ENCODE assay signal across 8 cellular contexts in the genomic region with DNA sequence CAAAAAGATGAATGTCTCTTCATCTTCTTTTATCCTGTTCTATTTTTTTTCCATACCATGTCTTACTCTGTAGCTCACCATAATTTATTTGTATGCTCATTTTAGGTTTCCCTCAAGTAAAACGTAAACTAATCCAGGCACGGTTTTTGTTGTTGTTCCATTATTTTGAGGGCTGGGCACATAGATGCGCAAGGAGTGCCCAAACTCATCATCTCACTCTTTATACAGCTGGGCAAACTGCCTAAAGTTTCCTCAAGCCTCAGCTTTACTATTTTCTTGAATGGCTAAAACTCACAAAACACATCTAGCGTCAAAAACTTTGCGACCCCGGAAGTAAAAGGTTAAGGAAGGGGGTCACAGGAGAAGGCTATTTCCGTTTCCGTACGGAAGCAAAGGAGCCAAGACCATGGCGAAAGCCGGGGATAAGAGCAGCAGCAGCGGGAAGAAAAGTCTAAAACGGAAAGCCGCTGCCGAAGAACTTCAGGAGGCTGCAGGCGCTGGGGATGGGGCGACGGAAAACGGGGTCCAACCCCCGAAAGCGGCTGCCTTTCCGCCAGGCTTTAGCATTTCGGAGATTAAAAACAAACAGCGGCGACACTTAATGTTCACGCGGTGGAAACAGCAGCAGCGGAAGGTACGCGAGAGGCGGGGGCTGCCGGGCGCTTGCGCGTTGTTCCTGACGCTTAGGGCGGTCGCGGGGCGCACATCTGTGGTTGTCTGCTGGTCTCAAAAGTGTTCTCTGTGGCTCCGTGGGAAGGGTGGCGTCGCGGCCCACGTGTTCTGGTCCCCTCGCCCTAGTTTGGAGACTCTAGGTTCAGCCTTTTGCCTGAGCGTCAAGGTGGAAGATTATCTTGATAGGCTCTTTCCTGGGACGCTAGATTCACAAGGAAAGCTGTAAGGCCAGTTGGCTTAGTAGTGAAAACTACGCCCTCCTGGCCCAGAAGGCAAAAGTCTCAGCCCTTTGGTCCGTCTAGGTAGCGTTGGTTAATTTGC. TPM values are rescaled to one million over a fixed set of nuclear protein-coding genes. Genes with fewer than 3 reads are reported as not detected.
DNase-seq lines count a peak whose midpoint lies in the region; ATAC-seq, FAIRE-seq and TF ChIP-seq lines count a peak whose summit lies in the region.

A gene with protein sequence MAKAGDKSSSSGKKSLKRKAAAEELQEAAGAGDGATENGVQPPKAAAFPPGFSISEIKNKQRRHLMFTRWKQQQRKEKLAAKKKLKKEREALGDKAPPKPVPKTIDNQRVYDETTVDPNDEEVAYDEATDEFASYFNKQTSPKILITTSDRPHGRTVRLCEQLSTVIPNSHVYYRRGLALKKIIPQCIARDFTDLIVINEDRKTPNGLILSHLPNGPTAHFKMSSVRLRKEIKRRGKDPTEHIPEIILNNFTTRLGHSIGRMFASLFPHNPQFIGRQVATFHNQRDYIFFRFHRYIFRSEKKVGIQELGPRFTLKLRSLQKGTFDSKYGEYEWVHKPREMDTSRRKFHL (plus strand): TSS at position 391 of the 993 bp plus-strand sequence. CDS start 16 bp downstream, at position 407.

- H3K27ac Mint-ChIP-seq in progenitor cell of endocrine pancreas: peak within 1 kb of the TSS; percentile 99

- H3K4me1 ChIP-seq in left ventricle myocardium inferior (peaks cover 47% of the 10 kb centered on the region), upper lobe of right lung (peaks cover 26% of the 10 kb centered on the region)

- ATAC-seq in HG02798 (IDR thresholded peaks at IDR 0.05; ENCODE audit: poor library complexity, unreplicated experiment) (peak; percentile 97), upper lobe of right lung (peak; percentile 97)

- TF ChIP-seq CTCF in left ventricle myocardium inferior (IDR thresholded peaks at IDR 0.05; ENCODE audit: borderline replicate concordance): no peak
- no peak for TF ChIP-seq CTCF in progenitor cell of endocrine pancreas (IDR thresholded peaks at IDR 0.05; ENCODE audit: unreplicated experiment)
- no peak for TF ChIP-seq CTCF in upper lobe of right lung (IDR thresholded peaks at IDR 0.05)

- H3K27ac ChIP-seq in left ventricle myocardium inferior (replicated peaks) (peak within 1 kb of the TSS; percentile 93), upper lobe of right lung (peak within 1 kb of the TSS; percentile 87)

- peaks cover 14% of the 10 kb centered on the region for H3K9me3 Mint-ChIP-seq in progenitor cell of endocrine pancreas (ENCODE audit: low read depth)

- H3K36me3 ChIP-seq in left ventricle myocardium inferior (peaks cover 24% of the 10 kb centered on the region), upper lobe of right lung (peaks cover 16% of the 10 kb centered on the region)

- peak; percentile 96 for FAIRE-seq in GM12892 (lab: Jason Lieb, UNC)

- intact Hi-C loops in T-helper 1 cell treated with Interleukin-12 subunit alpha and Interleukin-12 subunit beta and Interleukin-4 antibody, amounts not matched to agents 30 ng/mL and 1 ng/mL, for 36 hours (cut with micrococcal nuclease): loop anchor here (1.0 to 2.0 kb wide), 11 partner anchors 27 to 481 kb away; a partner anchor contains a TSS
- intact Hi-C loops in left ventricle myocardium inferior (cut with micrococcal nuclease): no loop called here
- intact Hi-C loops in upper lobe of right lung (cut with DNase I): no loop called here

- H3K27me3 ChIP-seq in left ventricle myocardium inferior (ENCODE audit: low read depth) (peaks cover 40% of the 10 kb centered on the region), upper lobe of right lung (peaks cover 30% of the 10 kb centered on the region)

- H3K36me3 Mint-ChIP-seq in progenitor cell of endocrine pancreas (ENCODE audit: insufficient read depth): peaks cover 10% of the 10 kb centered on the region

- H3K9me3 ChIP-seq in left ventricle myocardium inferior (replicated peaks) (no peaks in the 10 kb centered on the region), upper lobe of right lung (no peaks in the 10 kb centered on the region)

- DNase-seq in GM12892 (ENCODE audit: insufficient read length) (peak; percentile 27), NCI-H1417 treated with DMSO at 0.1 percent for 48 hours (lab: John Stamatoyannopoulos, UW) (peak; percentile 62), amniotic epithelial cell (ENCODE audit: low read depth) (peak; percentile 86), left ventricle myocardium inferior (peak; percentile 73), progenitor cell of endocrine pancreas (ENCODE audit: low spot score, unreplicated experiment) (peak; percentile 30), upper lobe of right lung (peak; percentile 89)

- peaks cover 12% of the 10 kb centered on the region for H3K4me1 Mint-ChIP-seq in progenitor cell of endocrine pancreas (ENCODE audit: low read depth)

- TF ChIP-seq POLR2A in GM12892 (IDR thresholded peaks at IDR 0.05; ENCODE audit: low read depth, low read length): peak; percentile 89

- peaks cover 38% of the 10 kb centered on the region for H3K27me3 Mint-ChIP-seq in progenitor cell of endocrine pancreas

- H3K4me3 Mint-ChIP-seq in progenitor cell of endocrine pancreas (ENCODE audit: low read depth): peak within 1 kb of the TSS; percentile 97

- peak within 1 kb of the TSS; percentile 86 for H3K4me3 ChIP-seq in left ventricle myocardium inferior
- peak within 1 kb of the TSS; percentile 66 for H3K4me3 ChIP-seq in upper lobe of right lung

RNA-seq across cellular contexts. Expression of the gene that starts here (rescaled TPM):
- 45.4 TPM for polyA plus RNA-seq in GM12892 (2012; ENCODE audit: missing spikeins)
- total RNA-seq in T-helper 1 cell treated with Interleukin-12 subunit alpha and Interleukin-12 subunit beta and Interleukin-4 antibody, amounts not matched to agents 30 ng/mL and 1 ng/mL, for 36 hours: 41.4 and 41.8 TPM in 2 replicates
- total RNA-seq in left ventricle myocardium inferior (34.9 TPM), progenitor cell of endocrine pancreas (40.5 and 42.6 TPM in 2 replicates), upper lobe of right lung (30.1 TPM)

Comparison
In these comparisons a context has a peak if more than half of its experiments do, and no peak if none do; other contexts are left out.
1. Peak in every context shown above with its lines: DNase-seq, ATAC-seq, H3K4me3 ChIP-seq and H3K27ac ChIP-seq.
2. DNase-seq: peak in every context shown above with its lines; median percentile 89 in upper lobe of right lung; 86 in amniotic epithelial cell; 73 in left ventricle myocardium inferior; 62 in NCI-H1417 treated with DMSO at 0.1 percent for 48 hours; 30 in progenitor cell of endocrine pancreas; 27 in GM12892.